Comparison of ENCODE assay signal across 15 cellular contexts in the genomic region with DNA sequence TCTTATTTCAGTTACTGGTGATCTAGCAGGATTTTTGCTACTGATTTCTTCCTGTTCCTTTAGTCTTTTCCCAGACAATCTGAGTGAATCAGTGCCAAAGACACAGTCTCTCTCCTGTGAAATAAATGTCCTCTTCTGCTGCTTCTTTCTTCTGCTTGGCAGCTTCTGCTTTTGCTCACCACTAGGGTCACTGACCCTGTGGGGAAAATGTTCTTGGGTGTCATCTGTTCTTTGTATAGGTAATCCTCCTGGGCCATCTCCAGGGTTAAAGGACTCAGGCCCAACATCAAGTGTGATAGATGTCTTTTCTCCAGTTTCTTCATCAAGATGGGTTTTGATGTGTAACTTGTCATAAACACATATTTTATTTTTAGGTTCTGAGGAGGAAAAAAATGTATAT. TPM values are rescaled to one million over a fixed set of nuclear protein-coding genes. Genes with fewer than 3 reads are reported as not detected.
A peak's percentile ranks its signal among the peaks of the same experiment; 100 is the strongest.
DNase-seq lines count a peak whose midpoint lies in the region; ATAC-seq and TF ChIP-seq lines count a peak whose summit lies in the region.
"Had no signal": no experiment of that assay in that cellular context is flagged by ENCODE, and none has a peak within 500 bp of the region (broad histone marks: within the 10 kb centered on the region; RNA-seq: fewer than 3 reads in every experiment).

No MANE protein-coding gene starts in this region.

- H3K4me3 Mint-ChIP-seq in T-helper 17 cell = no peak overlapping the region
- no peak overlapping the region for H3K4me3 Mint-ChIP-seq in memory B cell
- H3K4me3 Mint-ChIP-seq: CD4-positive, alpha-beta memory T cell had no signal

- H3K36me3 Mint-ChIP-seq in T-helper 17 cell (ENCODE audit: low read depth) (peaks cover 5% of the 10 kb centered on the region), memory B cell (peaks cover 21% of the 10 kb centered on the region)

- H3K4me1 Mint-ChIP-seq in T-helper 17 cell = peaks cover 15% of the 10 kb centered on the region
- peaks cover 14% of the 10 kb centered on the region for H3K4me1 Mint-ChIP-seq in memory B cell

- DNase-seq in AML-193 (lab: John Stamatoyannopoulos, UW) = peak; percentile 22 to 27
- no peak for DNase-seq in T-helper 17 cell
- no peak for DNase-seq in memory B cell (ENCODE audit: low spot score in 2 of 2)
- no peak for DNase-seq in T-helper 9 cell
- DNase-seq in C1 segment of cervical spinal cord (lab: John Stamatoyannopoulos, UW) = no peak
- DNase-seq: ACHN; Calu3; CD4-positive, alpha-beta memory T cell; NCI-H1105 treated with DMSO at 0.1 percent for 48 hours; NCI-H187 treated with DMSO at 0.1 percent for 48 hours; NCI-H446; PC-9 had no signal

- no peaks in the 10 kb centered on the region for H3K27me3 Mint-ChIP-seq in T-helper 17 cell
- H3K27me3 Mint-ChIP-seq in memory B cell = no peaks in the 10 kb centered on the region
- H3K27me3 Mint-ChIP-seq: CD4-positive, alpha-beta memory T cell had no signal

- no peaks in the 10 kb centered on the region for H3K9me3 ChIP-seq in T-helper 17 cell (ENCODE audit: control insufficient read depth, low read length, poor library complexity, severe bottlenecking)

- no peaks in the 10 kb centered on the region for H3K9me3 Mint-ChIP-seq in memory B cell
- H3K9me3 Mint-ChIP-seq: CD4-positive, alpha-beta memory T cell had no signal

- peak; percentile 21 for TF ChIP-seq CTCF in GM12873 (IDR thresholded peaks at IDR 0.05; ENCODE audit: insufficient read depth, low read depth, low read length, missing control alignments)

- H3K27ac Mint-ChIP-seq in T-helper 17 cell (peak overlapping the region; percentile 39), memory B cell (peak overlapping the region; percentile 73)

- no peak for ATAC-seq in T-helper 17 cell
- ATAC-seq in memory B cell (ENCODE audit: low read depth) = no peak
- ATAC-seq in GM21737 (IDR thresholded peaks at IDR 0.05; ENCODE audit: unreplicated experiment) = no peak
- ATAC-seq: K562 had no signal

RNA-seq across cellular contexts. Expression of a gene that starts 5.2 kb away (rescaled TPM):
- total RNA-seq in T-helper 17 cell = 1 to 10 TPM; 8.2 to 8.7 TPM

RNA-seq across cellular contexts. Expression of a gene that starts 5.3 kb away (rescaled TPM):
- 10 to 100 TPM; 44.5 to 65.0 TPM for total RNA-seq in T-helper 17 cell

RNA-seq across cellular contexts. Expression of a gene that starts 39.8 kb away (rescaled TPM):
- total RNA-seq in T-helper 17 cell = 10 to 100 TPM; 27.0 to 30.8 TPM

RNA-seq across cellular contexts. Expression of a gene that starts 42.7 kb away (rescaled TPM):
- total RNA-seq in T-helper 17 cell = 1 to 10 TPM in 1 of 2 donors, under 1 TPM in 1; 0.60 to 1.7 TPM

Comparison
In these comparisons a context has a peak if more than half of its experiments do, and no peak if none do; other contexts are left out.
1. DNase-seq: peak in AML-193 (2 of 2); none in T-helper 17 cell (0 of 3), memory B cell (0 of 2), T-helper 9 cell (single experiment) and C1 segment of cervical spinal cord (0 of 14).